ENCODE assay signal across 2 cellular contexts in the genomic region with DNA sequence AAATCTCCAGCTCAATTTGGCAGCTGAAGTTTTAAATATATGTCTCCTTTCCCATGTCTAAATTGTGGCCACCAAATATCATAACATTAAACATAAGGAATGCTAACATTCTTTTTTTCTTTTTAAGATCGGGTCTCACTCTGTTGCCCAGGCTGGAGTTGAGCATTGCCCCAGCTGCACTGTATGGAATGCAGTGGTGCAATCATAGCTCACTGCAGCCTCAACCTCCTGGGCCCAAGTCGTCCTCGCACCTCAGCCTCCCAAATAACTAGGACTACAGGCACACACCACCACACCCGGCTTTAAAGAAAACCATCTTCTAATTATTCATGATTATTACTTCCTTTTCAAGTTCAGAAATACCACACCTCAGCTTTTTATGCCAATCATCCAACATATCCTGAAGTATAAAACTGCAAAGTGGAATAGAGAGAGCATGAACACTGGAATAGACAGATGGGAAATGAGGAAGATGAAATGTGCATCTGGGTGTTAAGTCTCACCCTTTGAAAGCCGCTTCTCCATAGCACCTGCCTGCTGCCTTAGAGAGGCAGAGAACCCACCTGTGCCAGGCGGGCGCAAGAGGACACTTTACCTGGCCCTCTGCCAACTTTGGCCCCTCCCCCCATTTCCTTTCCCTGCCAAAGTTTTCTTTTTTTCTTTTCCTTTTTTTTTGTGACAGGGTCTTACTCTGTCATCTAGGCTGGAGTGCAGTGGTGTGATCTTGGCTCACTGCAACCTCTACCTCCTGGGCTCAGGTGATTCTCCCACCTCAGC.
TF ChIP-seq lines count a peak whose summit lies in the region.

No MANE protein-coding gene starts in this region.

TF ChIP-seq in SK-N-SH, 30 proteins besides CTCF, POLR2A, EP300 and RAD21 (continued from another document):
- TF ChIP-seq, protein P1, sequence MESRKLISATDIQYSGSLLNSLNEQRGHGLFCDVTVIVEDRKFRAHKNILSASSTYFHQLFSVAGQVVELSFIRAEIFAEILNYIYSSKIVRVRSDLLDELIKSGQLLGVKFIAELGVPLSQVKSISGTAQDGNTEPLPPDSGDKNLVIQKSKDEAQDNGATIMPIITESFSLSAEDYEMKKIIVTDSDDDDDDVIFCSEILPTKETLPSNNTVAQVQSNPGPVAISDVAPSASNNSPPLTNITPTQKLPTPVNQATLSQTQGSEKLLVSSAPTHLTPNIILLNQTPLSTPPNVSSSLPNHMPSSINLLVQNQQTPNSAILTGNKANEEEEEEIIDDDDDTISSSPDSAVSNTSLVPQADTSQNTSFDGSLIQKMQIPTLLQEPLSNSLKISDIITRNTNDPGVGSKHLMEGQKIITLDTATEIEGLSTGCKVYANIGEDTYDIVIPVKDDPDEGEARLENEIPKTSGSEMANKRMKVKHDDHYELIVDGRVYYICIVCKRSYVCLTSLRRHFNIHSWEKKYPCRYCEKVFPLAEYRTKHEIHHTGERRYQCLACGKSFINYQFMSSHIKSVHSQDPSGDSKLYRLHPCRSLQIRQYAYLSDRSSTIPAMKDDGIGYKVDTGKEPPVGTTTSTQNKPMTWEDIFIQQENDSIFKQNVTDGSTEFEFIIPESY (IDR thresholded peaks at IDR 0.05; ENCODE audit: borderline replicate concordance, low read depth): no peak

TF ChIP-seq in SK-N-SH treated with all-trans-retinoic acid at 6 μM for 48 hours, 23 proteins besides CTCF, POLR2A, EP300 and RAD21 (continued from another document):
- TF ChIP-seq TOX (CRISPR knock-in tag; IDR thresholded peaks at IDR 0.05; ENCODE audit: borderline replicate concordance): no peak
- no peak for TF ChIP-seq TCF4 (CRISPR knock-in tag; IDR thresholded peaks at IDR 0.05; ENCODE audit: borderline replicate concordance)
